Comparison of ENCODE assay signal across 19 cellular contexts in genomic region chr2:10240911-10241610, GRCh38.
"Had no signal": no experiment of that assay in that cellular context is flagged by ENCODE, and none has a peak within 500 bp of the region (broad histone marks: within the 10 kb centered on the region; RNA-seq: fewer than 3 reads in every experiment).

No MANE protein-coding gene starts in this region.

- H3K9me3 Mint-ChIP-seq: activated naive CD8-positive, alpha-beta T cell treated with anti-CD3 and anti-CD28 coated beads, Interleukin-2, amount 50 U/mL, for 24 hours had no signal

- DNase-seq: activated CD4-positive, alpha-beta T cell treated with anti-CD3 and anti-CD28 coated beads, Interleukin-2, amount 50 U/mL, for 1 hour; activated CD4-positive, CD25-positive, alpha-beta regulatory T cell; activated CD8-positive, alpha-beta memory T cell treated with anti-CD3 and anti-CD28 coated beads for 24 hours; activated naive CD4-positive, alpha-beta T cell; activated naive CD8-positive, alpha-beta T cell treated with anti-CD3 and anti-CD28 coated beads, Interleukin-2, amount 50 U/mL, for 24 hours; activated T-cell treated with anti-CD3 and anti-CD28 coated beads for 4 hours; erythroblast; mesenchymal stem cell; stimulated activated CD4-positive, alpha-beta T cell treated with anti-CD3 and anti-CD28 coated beads, Interleukin-4, amount 100 ng/mL, for 4 hours; stimulated activated CD8-positive, alpha-beta memory T cell treated with anti-CD3 and anti-CD28 coated beads, Interleukin-4, amount 100 ng/mL, for 48 hours; stimulated activated naive CD4-positive, alpha-beta T cell treated with Interleukin-2 at 50 U/mL for 16 hours; substantia nigra; SW 1271; transverse colon had no signal

- H3K4me1 Mint-ChIP-seq: activated naive CD8-positive, alpha-beta T cell treated with anti-CD3 and anti-CD28 coated beads, Interleukin-2, amount 50 U/mL, for 24 hours had no signal

- ATAC-seq: activated naive CD8-positive, alpha-beta T cell treated with anti-CD3 and anti-CD28 coated beads, Interleukin-2, amount 50 U/mL, for 24 hours; gastrocnemius medialis; pancreas had no signal

- H3K4me1 ChIP-seq: gastrocnemius medialis, pancreas, SJSA1, transverse colon had no signal

- H3K4me3 Mint-ChIP-seq: activated naive CD8-positive, alpha-beta T cell treated with anti-CD3 and anti-CD28 coated beads, Interleukin-2, amount 50 U/mL, for 24 hours had no signal

- H3K27me3 Mint-ChIP-seq: activated naive CD8-positive, alpha-beta T cell treated with anti-CD3 and anti-CD28 coated beads, Interleukin-2, amount 50 U/mL, for 24 hours had no signal

- H3K4me3 ChIP-seq: dorsolateral prefrontal cortex, gastrocnemius medialis, pancreas, SJSA1, skin epidermis, transverse colon had no signal

- H3K27ac ChIP-seq: dorsolateral prefrontal cortex, gastrocnemius medialis, pancreas, SJSA1, skin epidermis, transverse colon had no signal

- H3K27ac Mint-ChIP-seq: activated naive CD8-positive, alpha-beta T cell treated with anti-CD3 and anti-CD28 coated beads, Interleukin-2, amount 50 U/mL, for 24 hours had no signal

- H3K9me3 ChIP-seq: gastrocnemius medialis, pancreas, SJSA1, transverse colon had no signal

- H3K36me3 ChIP-seq: gastrocnemius medialis, pancreas, SJSA1, transverse colon had no signal

- H3K27me3 ChIP-seq: dorsolateral prefrontal cortex, gastrocnemius medialis, pancreas, SJSA1, transverse colon had no signal
